In the genomic region with DNA sequence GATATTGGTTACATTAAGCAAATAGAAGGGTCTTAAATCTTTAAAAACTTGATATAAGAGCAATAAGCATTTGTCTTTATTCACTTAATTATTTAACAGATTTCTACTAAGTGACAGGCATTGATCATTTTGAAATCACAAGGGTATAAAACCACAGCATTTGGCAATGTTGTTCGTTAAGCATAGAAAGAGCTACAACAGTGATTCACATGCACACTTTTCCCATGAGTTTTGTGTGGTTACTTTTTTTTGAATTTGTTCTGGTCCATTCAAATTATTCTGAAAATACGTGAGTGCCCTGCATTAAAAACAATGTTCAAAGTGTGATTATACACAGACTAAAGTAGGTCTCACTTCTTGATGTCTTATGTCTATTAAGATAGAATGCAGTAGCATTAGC, we compare ENCODE assay signal across 14 cellular contexts. TPM values are rescaled to one million over a fixed set of nuclear protein-coding genes. Genes with fewer than 3 reads are reported as not detected.
A peak's percentile ranks its signal among the peaks of the same experiment; 100 is the strongest.
DNase-seq lines count a peak whose midpoint lies in the region; ATAC-seq and TF ChIP-seq lines count a peak whose summit lies in the region.
"Had no signal": no experiment of that assay in that cellular context is flagged by ENCODE, and none has a peak within 500 bp of the region (broad histone marks: within the 10 kb centered on the region; RNA-seq: fewer than 3 reads in every experiment).

No MANE protein-coding gene starts in this region.

- TF ChIP-seq EP300 in suprapubic skin (IDR thresholded peaks at IDR 0.05) = no peak

- no peaks in the 10 kb centered on the region for H3K36me3 ChIP-seq in suprapubic skin

- H3K27me3 ChIP-seq in suprapubic skin = no peaks in the 10 kb centered on the region

- no peak for TF ChIP-seq POLR2A in suprapubic skin (IDR thresholded peaks at IDR 0.05)

- no peak for TF ChIP-seq CTCF in fibroblast of mammary gland (conservative IDR thresholded peaks at IDR 0.05; ENCODE audit: control insufficient read depth, insufficient read depth, low read depth, low read length)
- TF ChIP-seq CTCF in coronary artery (IDR thresholded peaks at IDR 0.05) = no peak
- no peak for TF ChIP-seq CTCF in suprapubic skin (IDR thresholded peaks at IDR 0.05)

- H3K4me3 ChIP-seq in fibroblast of mammary gland (ENCODE audit: control insufficient read depth, low read depth, low read length) (no peak overlapping the region), coronary artery (no peak overlapping the region), suprapubic skin (no peak overlapping the region)
- H3K4me3 ChIP-seq: A549 had no signal

- H3K27ac ChIP-seq in coronary artery = no peak overlapping the region
- no peak overlapping the region for H3K27ac ChIP-seq in suprapubic skin
- H3K27ac ChIP-seq: A549 had no signal

- 72% methylated on average over 2 of the region's 2 CpGs for WGBS in suprapubic skin

- no peaks in the 10 kb centered on the region for H3K4me1 ChIP-seq in suprapubic skin
- H3K4me1 ChIP-seq: A549 had no signal

- no peaks in the 10 kb centered on the region for H3K9me3 ChIP-seq in suprapubic skin
- H3K9me3 ChIP-seq: A549 had no signal

- DNase-seq in GM04504 (ENCODE audit: low read depth) (peak; percentile 32), RPMI7951 (ENCODE audit: low read depth) (peak; percentile 29), fibroblast of mammary gland (ENCODE audit: low read depth) (peak; percentile 18), stromal cell of bone marrow (ENCODE audit: low read depth) (peak; percentile 60), coronary artery (ENCODE audit: low spot score) (no peak), NK-92 (lab: John Stamatoyannopoulos, UW; ENCODE audit: unreplicated experiment) (no peak), suprapubic skin (ENCODE audit: low spot score in 2 of 2) (no peak)
- DNase-seq: C1 segment of cervical spinal cord; CD4-positive, alpha-beta T cell; DMS79; KG1 had no signal

- ATAC-seq in HG03460 (IDR thresholded peaks at IDR 0.05; ENCODE audit: unreplicated experiment) = no peak
- ATAC-seq: A549, HCT116 had no signal

RNA-seq across cellular contexts. Expression of a gene that starts 52.2 kb away (rescaled TPM):
- 21.6 and 25.9 TPM in 2 replicates for total RNA-seq in RPMI7951 (2014; rRNA removed; shearing (Covaris generic))
- total RNA-seq in suprapubic skin = 100 to 1,000 TPM in 2 of 4 donors, 10 to 100 TPM in 2; 83.7 to 129 (median 97.7) TPM
- total RNA-seq: CD4-positive, alpha-beta T cell had no signal

Comparison
In these comparisons a context has a peak if more than half of its experiments do, and no peak if none do; other contexts are left out.
1. DNase-seq: peak in GM04504 (single experiment), RPMI7951 (single experiment), fibroblast of mammary gland (single experiment) and stromal cell of bone marrow (single experiment); none in coronary artery (single experiment), NK-92 (single experiment) and suprapubic skin (0 of 2).